Comparison of ENCODE assay signal across 1 cellular context in the genomic region with DNA sequence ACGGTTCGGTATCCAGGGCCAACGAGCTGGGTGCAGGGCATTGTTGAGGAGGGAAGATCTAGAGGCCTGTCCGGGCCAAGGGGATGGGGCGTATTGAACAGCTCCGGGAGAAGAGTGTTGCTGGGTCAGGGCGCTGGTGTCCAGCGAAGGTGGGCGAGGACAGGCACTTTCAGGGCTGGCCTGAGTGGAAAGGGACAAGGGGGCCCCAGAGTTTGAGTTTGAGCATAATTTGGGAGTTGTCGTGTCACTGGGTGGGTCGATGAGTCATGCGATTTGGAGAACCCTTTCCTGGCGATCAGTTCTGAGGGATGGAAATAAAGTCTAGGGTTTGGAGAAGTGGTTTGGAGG.
TF ChIP-seq lines count a peak whose summit lies in the region.

No MANE protein-coding gene starts in this region.

TF ChIP-seq in GM23338, 12 proteins besides CTCF, POLR2A, EP300 and RAD21 (continued from another document):
- no peak for TF ChIP-seq STAT1 (IDR thresholded peaks at IDR 0.05; ENCODE audit: unreplicated experiment)
